ENCODE assay signal across 1 cellular context in the genomic region with DNA sequence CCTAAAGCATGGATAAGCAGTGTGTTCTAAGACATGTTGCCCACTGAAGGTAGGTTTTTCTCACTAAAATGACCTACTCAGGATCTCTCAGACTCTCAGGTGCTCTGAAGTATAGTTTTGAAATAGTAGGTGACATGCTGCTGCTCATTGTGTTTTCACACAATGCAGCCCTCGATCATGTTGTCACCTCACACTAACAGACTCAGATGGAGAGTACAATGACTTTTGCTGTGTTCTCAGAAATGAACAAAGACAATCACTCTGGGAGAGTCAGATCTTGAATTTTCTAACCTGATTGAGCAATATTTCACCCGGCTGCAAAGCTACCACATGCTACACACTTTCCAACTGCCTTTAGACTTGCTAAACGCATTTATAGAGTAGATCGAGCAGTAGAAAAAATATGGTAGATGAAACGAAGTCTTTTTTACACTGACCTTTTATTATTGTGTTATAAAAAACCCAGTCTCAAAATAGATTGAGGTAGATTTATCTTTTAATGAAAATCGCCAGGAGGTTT.
TF ChIP-seq lines count a peak whose summit lies in the region.

No MANE protein-coding gene starts in this region.

TF ChIP-seq in HCT116, 20 proteins besides CTCF, POLR2A, EP300 and RAD21 (continued from another document):
- TF ChIP-seq, protein P1, sequence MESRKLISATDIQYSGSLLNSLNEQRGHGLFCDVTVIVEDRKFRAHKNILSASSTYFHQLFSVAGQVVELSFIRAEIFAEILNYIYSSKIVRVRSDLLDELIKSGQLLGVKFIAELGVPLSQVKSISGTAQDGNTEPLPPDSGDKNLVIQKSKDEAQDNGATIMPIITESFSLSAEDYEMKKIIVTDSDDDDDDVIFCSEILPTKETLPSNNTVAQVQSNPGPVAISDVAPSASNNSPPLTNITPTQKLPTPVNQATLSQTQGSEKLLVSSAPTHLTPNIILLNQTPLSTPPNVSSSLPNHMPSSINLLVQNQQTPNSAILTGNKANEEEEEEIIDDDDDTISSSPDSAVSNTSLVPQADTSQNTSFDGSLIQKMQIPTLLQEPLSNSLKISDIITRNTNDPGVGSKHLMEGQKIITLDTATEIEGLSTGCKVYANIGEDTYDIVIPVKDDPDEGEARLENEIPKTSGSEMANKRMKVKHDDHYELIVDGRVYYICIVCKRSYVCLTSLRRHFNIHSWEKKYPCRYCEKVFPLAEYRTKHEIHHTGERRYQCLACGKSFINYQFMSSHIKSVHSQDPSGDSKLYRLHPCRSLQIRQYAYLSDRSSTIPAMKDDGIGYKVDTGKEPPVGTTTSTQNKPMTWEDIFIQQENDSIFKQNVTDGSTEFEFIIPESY (IDR thresholded peaks at IDR 0.05; ENCODE audit: extremely low read depth, insufficient replicate concordance, low read length): no peak
- no peak for TF ChIP-seq YY1 (IDR thresholded peaks at IDR 0.05; ENCODE audit: extremely low read depth, insufficient replicate concordance, low read depth, low read length)
- no peak for TF ChIP-seq SRF (IDR thresholded peaks at IDR 0.05; ENCODE audit: low read depth)
- no peak for TF ChIP-seq CBX3 (IDR thresholded peaks at IDR 0.05; ENCODE audit: low read depth)
